8 cellular contexts compared by ENCODE assay signal in the genomic region with DNA sequence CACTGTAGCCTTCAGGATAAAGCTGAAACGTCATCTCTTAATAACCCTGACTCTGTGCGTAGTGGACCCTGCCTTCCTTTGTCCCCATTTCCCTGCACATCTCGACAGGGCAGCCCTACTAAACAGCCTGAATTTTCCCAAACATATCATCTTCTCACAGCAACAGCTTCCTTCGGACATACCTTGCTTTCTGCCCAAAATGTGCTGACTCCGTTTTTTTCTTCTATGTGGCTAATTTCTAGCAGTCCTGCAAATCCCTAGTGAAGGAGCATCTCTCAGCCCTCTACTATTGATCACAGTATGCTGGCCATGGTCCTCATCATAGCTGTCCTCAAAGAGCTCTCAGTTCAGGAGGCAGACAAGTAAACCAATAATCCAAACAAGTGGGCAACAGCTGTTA.
"Had no signal": no experiment of that assay in that cellular context is flagged by ENCODE, and none has a peak within 500 bp of the region (broad histone marks: within the 10 kb centered on the region; RNA-seq: fewer than 3 reads in every experiment).

No MANE protein-coding gene starts in this region.

- FAIRE-seq: H1, H54 had no signal

- H3K9me3 Mint-ChIP-seq: H9, IgD-negative memory B cell had no signal

- H3K9ac ChIP-seq: GM23248 had no signal

- H3K36me3 Mint-ChIP-seq: IgD-negative memory B cell had no signal

- H3K27ac Mint-ChIP-seq: H9, IgD-negative memory B cell had no signal

- H3K4me3 ChIP-seq: GM23248 had no signal

- H3K4me1 Mint-ChIP-seq: H9, IgD-negative memory B cell had no signal

- H2AFZ ChIP-seq: GM23248 had no signal

- H3K4me3 Mint-ChIP-seq: H9, IgD-negative memory B cell had no signal

- DNase-seq: GM23248, H9, HCEC 1CT, Kasumi-1, KG1 had no signal

- H3K27ac ChIP-seq: GM23248 had no signal
